8 cellular contexts compared by ENCODE assay signal in the genomic region with DNA sequence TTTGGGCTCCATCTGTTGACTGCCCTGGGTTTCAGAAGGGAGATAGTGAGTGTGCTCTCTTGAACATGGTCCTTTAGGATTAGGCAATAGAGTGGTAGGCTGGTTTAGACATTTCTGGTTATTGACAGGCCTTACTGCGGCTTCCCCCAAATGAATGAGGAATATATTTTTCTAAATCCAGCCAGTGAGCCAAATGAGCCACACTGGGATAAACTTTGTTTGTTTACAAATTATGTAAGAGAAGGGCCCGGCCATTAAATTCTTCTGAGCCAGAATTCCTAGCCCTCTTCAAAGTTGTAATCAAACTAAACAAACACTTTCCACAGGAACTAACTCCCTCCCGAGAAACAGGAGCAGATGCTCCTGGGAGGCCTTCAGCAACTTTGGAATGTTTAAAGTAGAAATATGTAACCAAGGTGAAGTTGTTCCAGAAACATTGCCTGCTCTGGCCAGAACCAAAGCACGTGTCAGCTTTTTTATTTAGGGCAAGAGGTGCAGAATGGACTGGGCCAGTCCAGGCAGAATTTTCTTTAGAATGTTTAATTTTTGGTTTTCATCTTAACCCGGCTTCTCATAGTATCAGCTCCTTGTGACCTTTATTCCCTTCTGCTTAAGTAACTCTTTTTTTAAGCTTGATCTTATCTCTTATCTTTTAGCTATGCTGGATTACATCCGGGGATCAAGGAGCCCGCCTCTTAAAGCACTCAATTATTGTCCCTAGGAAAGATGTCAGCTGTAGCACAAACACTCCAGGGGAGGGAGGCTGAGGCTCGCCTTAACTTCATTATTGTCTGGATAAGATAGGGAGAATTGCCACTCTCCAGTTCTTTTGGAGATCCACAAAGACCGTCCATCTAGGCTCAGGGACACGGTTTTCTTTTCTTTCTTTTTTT. TPM values are rescaled to one million over a fixed set of nuclear protein-coding genes. Genes with fewer than 3 reads are reported as not detected.
DNase-seq lines count a peak whose midpoint lies in the region; ATAC-seq and TF ChIP-seq lines count a peak whose summit lies in the region.

No MANE protein-coding gene starts in this region.

- ATAC-seq in lower lobe of right lung (peak; percentile 87 to 91), omental fat pad (ENCODE audit: low FRiP score) (no peak)

- H3K4me3 Mint-ChIP-seq in activated naive CD4-positive, alpha-beta T cell treated with anti-CD3 and anti-CD28 coated beads, Interleukin-2, amount 10 ng/mL, durations not matched to agents 7 days and 5 days: no peak overlapping the region

- H3K9me3 ChIP-seq in lower lobe of right lung (no peaks in the 10 kb centered on the region), testis (no peaks in the 10 kb centered on the region)

- H3K27ac ChIP-seq in lower lobe of right lung (peak overlapping the region; percentile 72), testis (peak overlapping the region; percentile 55 to 81)

- peaks cover 28% of the 10 kb centered on the region for H3K4me1 Mint-ChIP-seq in activated naive CD4-positive, alpha-beta T cell treated with anti-CD3 and anti-CD28 coated beads, Interleukin-2, amount 10 ng/mL, durations not matched to agents 7 days and 5 days

- H3K36me3 ChIP-seq in lower lobe of right lung (no peaks in the 10 kb centered on the region), testis (ENCODE audit: low read depth, missing control alignments) (no peaks in the 10 kb centered on the region)

- CTCF ChIA-PET in activated naive CD4-positive, alpha-beta T cell treated with anti-CD3 and anti-CD28 coated beads, Interleukin-2, amount 10 ng/mL, durations not matched to agents 7 days and 5 days (lab: Charles Lee): no interaction called here

- H3K9me3 Mint-ChIP-seq in activated naive CD4-positive, alpha-beta T cell treated with anti-CD3 and anti-CD28 coated beads, Interleukin-2, amount 10 ng/mL, durations not matched to agents 7 days and 5 days: no peaks in the 10 kb centered on the region

- H3K4me1 ChIP-seq in lower lobe of right lung (peaks cover 68% of the 10 kb centered on the region), testis (peaks cover 70% of the 10 kb centered on the region)

- H3K36me3 Mint-ChIP-seq in activated naive CD4-positive, alpha-beta T cell treated with anti-CD3 and anti-CD28 coated beads, Interleukin-2, amount 10 ng/mL, durations not matched to agents 7 days and 5 days: no peaks in the 10 kb centered on the region

- H3K4me3 ChIP-seq in choroid plexus epithelial cell (ENCODE audit: low read depth, low read length): no peak overlapping the region
- no peak overlapping the region for H3K4me3 ChIP-seq in lower lobe of right lung
- no peak overlapping the region for H3K4me3 ChIP-seq in testis

- peak; percentile 74 for DNase-seq in HT-29 (ENCODE audit: low spot score)
- DNase-seq in choroid plexus epithelial cell (ENCODE audit: low read depth): peak; percentile 53
- no peak for DNase-seq in lower lobe of right lung
- peak; percentile 43 for DNase-seq in testis
- no peak for DNase-seq in NCI-H2227 (lab: John Stamatoyannopoulos, UW; ENCODE audit: unreplicated experiment)
- DNase-seq in omental fat pad (ENCODE audit: low spot score): no peak
- no peak for DNase-seq in cortex of kidney (lab: John Stamatoyannopoulos, UW)
- DNase-seq in activated naive CD4-positive, alpha-beta T cell treated with anti-CD3 and anti-CD28 coated beads, Interleukin-2, amount 10 ng/mL, durations not matched to agents 7 days and 5 days: no peak

- 26 to 41% methylated on average over 10 of the region's 10 CpGs for WGBS in testis, 2 donors

- peaks cover 56% of the 10 kb centered on the region for H3K27me3 Mint-ChIP-seq in activated naive CD4-positive, alpha-beta T cell treated with anti-CD3 and anti-CD28 coated beads, Interleukin-2, amount 10 ng/mL, durations not matched to agents 7 days and 5 days

- no peak for TF ChIP-seq POLR2A in testis (IDR thresholded peaks at IDR 0.05)

- no peak for TF ChIP-seq CTCF in choroid plexus epithelial cell (conservative IDR thresholded peaks at IDR 0.05; ENCODE audit: low read depth, low read length)
- TF ChIP-seq CTCF in lower lobe of right lung (IDR thresholded peaks at IDR 0.05): no peak
- TF ChIP-seq CTCF in testis (IDR thresholded peaks at IDR 0.05): no peak
- no peak for TF ChIP-seq CTCF in omental fat pad (IDR thresholded peaks at IDR 0.05)

- no peak overlapping the region for H3K27ac Mint-ChIP-seq in activated naive CD4-positive, alpha-beta T cell treated with anti-CD3 and anti-CD28 coated beads, Interleukin-2, amount 10 ng/mL, durations not matched to agents 7 days and 5 days

- H3K27me3 ChIP-seq in lower lobe of right lung (ENCODE audit: low read depth) (no peaks in the 10 kb centered on the region), testis (no peaks in the 10 kb centered on the region)

- intact Hi-C loops in lower lobe of right lung (cut with DNase I) (no loop called here), testis (cut with DNase I; ENCODE audit: low total_unique reads) (no loop called here)

RNA-seq across cellular contexts. Expression of a gene that starts 28.7 kb away (rescaled TPM):
- total RNA-seq in HT-29 (2014; rRNA removed; shearing (Covaris generic)): 70.2 and 81.8 TPM in 2 replicates
- total RNA-seq in lower lobe of right lung: 11.3 TPM
- 10 to 100 TPM; 32.2 to 44.5 TPM for total RNA-seq in testis
- 13.9 TPM for polyA plus RNA-seq in testis (ENCODE audit: insufficient read depth, low read depth, low replicate concordance)
- total RNA-seq in omental fat pad: 10 to 100 TPM in 1 of 4 donors, 1 to 10 TPM in 3; 7.7 to 14.4 (median 8.2) TPM

Comparison
In these comparisons a context has a peak if more than half of its experiments do, and no peak if none do; other contexts are left out.
1. DNase-seq: peak in HT-29 (single experiment), choroid plexus epithelial cell (single experiment) and testis (single experiment); none in lower lobe of right lung (single experiment), NCI-H2227 (single experiment), omental fat pad (single experiment), cortex of kidney (single experiment) and activated naive CD4-positive, alpha-beta T cell treated with anti-CD3 and anti-CD28 coated beads, Interleukin-2, amount 10 ng/mL, durations not matched to agents 7 days and 5 days (single experiment).